8 cellular contexts compared by ENCODE assay signal in genomic region chr1:26864610-26865480, GRCh38. TPM values are rescaled to one million over a fixed set of nuclear protein-coding genes. Genes with fewer than 3 reads are reported as not detected.
DNase-seq lines count a peak whose midpoint lies in the region; ATAC-seq and TF ChIP-seq lines count a peak whose summit lies in the region.

No MANE protein-coding gene starts in this region.

- peaks cover 24% of the 10 kb centered on the region for H3K4me1 Mint-ChIP-seq in dendritic cell treated with granulocyte-macrophage colony-stimulating factor and Interleukin-4, amounts not matched to agents 40 ng/mL and 50 ng/mL, for 4 days (ENCODE audit: low read depth)

- DNase-seq in CD1c-positive myeloid dendritic cell (ENCODE audit: extremely low spot score) (peak; percentile 98), NCI-H748 (lab: John Stamatoyannopoulos, UW; ENCODE audit: unreplicated experiment) (peak; percentile 96), left lung (peak; percentile 96 to 98)
- DNase-seq in activated CD4-positive, alpha-beta T cell treated with anti-CD3 and anti-CD28 coated beads, Interleukin-2, amount 50 U/mL, for 24 hours (ENCODE audit: low read depth in 1 of 2, low spot score in 1 of 2) = peak; percentile 84 to 90
- DNase-seq in stimulated activated CD4-positive, alpha-beta T cell treated with anti-CD3 and anti-CD28 coated beads, Interleukin-2, amount 100 ng/mL, for 4 hours (ENCODE audit: low read depth) = peak; percentile 89

- H3K4me1 ChIP-seq in left lung = peaks cover 0 to 32% of the 10 kb centered on the region in 2 donors

- intact Hi-C loops in dendritic cell treated with granulocyte-macrophage colony-stimulating factor and Interleukin-4, amounts not matched to agents 40 ng/mL and 50 ng/mL, for 4 days (cut with micrococcal nuclease) = no loop called here
- intact Hi-C loops in left lung (cut with DNase I) = no loop called here

- peaks cover 13% of the 10 kb centered on the region for H3K27me3 Mint-ChIP-seq in dendritic cell treated with granulocyte-macrophage colony-stimulating factor and Interleukin-4, amounts not matched to agents 40 ng/mL and 50 ng/mL, for 4 days

- no peaks in the 10 kb centered on the region for H3K36me3 ChIP-seq in left lung

- peak overlapping the region; percentile 95 to 96 for H3K27ac ChIP-seq in left lung

- H3K9me3 ChIP-seq in left lung = no peaks in the 10 kb centered on the region

- peaks cover 6% of the 10 kb centered on the region for H3K36me3 Mint-ChIP-seq in dendritic cell treated with granulocyte-macrophage colony-stimulating factor and Interleukin-4, amounts not matched to agents 40 ng/mL and 50 ng/mL, for 4 days (ENCODE audit: low read depth)

- H3K4me3 ChIP-seq in left lung = peak overlapping the region; percentile 59 to 65

- H3K27ac Mint-ChIP-seq in dendritic cell treated with granulocyte-macrophage colony-stimulating factor and Interleukin-4, amounts not matched to agents 40 ng/mL and 50 ng/mL, for 4 days = peak overlapping the region; percentile 85

- H3K27me3 ChIP-seq in left lung = no peaks in the 10 kb centered on the region

- H3K9me3 Mint-ChIP-seq in dendritic cell treated with granulocyte-macrophage colony-stimulating factor and Interleukin-4, amounts not matched to agents 40 ng/mL and 50 ng/mL, for 4 days = no peaks in the 10 kb centered on the region

- H3K4me3 Mint-ChIP-seq in dendritic cell treated with granulocyte-macrophage colony-stimulating factor and Interleukin-4, amounts not matched to agents 40 ng/mL and 50 ng/mL, for 4 days = peak overlapping the region; percentile 94

- TF ChIP-seq CTCF in left lung (IDR thresholded peaks at IDR 0.05) = no peak

- ATAC-seq in GM19395 (IDR thresholded peaks at IDR 0.05; ENCODE audit: unreplicated experiment) (peak; percentile 86), HG03558 (IDR thresholded peaks at IDR 0.05; ENCODE audit: extremely low read depth, unreplicated experiment) (peak; percentile 73), left lung (peak; percentile 88)

RNA-seq across cellular contexts. Expression of gene SFN, which starts 1.9 kb away (rescaled TPM):
- 100 to 1,000 TPM; 130 to 192 TPM for total RNA-seq in left lung

RNA-seq across cellular contexts. Expression of gene GPN2, which starts 25.2 kb away (rescaled TPM):
- 10 to 100 TPM; 23.5 to 25.1 TPM for total RNA-seq in left lung

RNA-seq across cellular contexts. Expression of gene GPATCH3, which starts 35.4 kb away (rescaled TPM):
- 10 to 100 TPM; 16.2 to 16.3 TPM for total RNA-seq in left lung

RNA-seq across cellular contexts. Expression of gene ZDHHC18, which starts 38.4 kb away (rescaled TPM):
- 10 to 100 TPM; 22.8 to 33.4 TPM for total RNA-seq in left lung

RNA-seq across cellular contexts. Expression of gene NR0B2, which starts 48.9 kb away (rescaled TPM):
- total RNA-seq in left lung = 1 to 10 TPM; 1.2 to 7.8 TPM

Comparison
In these comparisons a context has a peak if more than half of its experiments do, and no peak if none do; other contexts are left out.
1. Peak in every context shown above with its lines: DNase-seq, ATAC-seq, H3K4me3 ChIP-seq and H3K27ac ChIP-seq.